20 cellular contexts compared by ENCODE assay signal in genomic region chr12:49801141-49802063, GRCh38.
"Had no signal": no experiment of that assay in that cellular context is flagged by ENCODE, and none has a peak within 500 bp of the region (broad histone marks: within the 10 kb centered on the region; RNA-seq: fewer than 3 reads in every experiment).

No MANE protein-coding gene starts in this region.

- H3K9me3 ChIP-seq: colonic mucosa, prostate gland, stomach, thyroid gland had no signal

- H3K27ac ChIP-seq: colonic mucosa, prostate gland, skin epidermis, stomach, thyroid gland, VCaP had no signal

- FAIRE-seq: bronchial epithelial cell, keratinocyte, urothelium cell line had no signal

- H3K27ac Mint-ChIP-seq: activated CD8-positive, alpha-beta T cell treated with anti-CD3 and anti-CD28 coated beads for 36 hours; activated naive CD8-positive, alpha-beta T cell treated with anti-CD3 and anti-CD28 coated beads for 36 hours; activated T-cell treated with anti-CD3 and anti-CD28 coated beads, Interleukin-2, amount 50 U/mL, for 72 hours; T-cell had no signal

- H3K4me3 ChIP-seq: colonic mucosa, prostate gland, skin epidermis, stomach, thyroid gland had no signal

- DNase-seq: activated CD8-positive, alpha-beta memory T cell treated with anti-CD3 and anti-CD28 coated beads, Interleukin-2, amount 50 U/mL, for 4 hours; activated CD8-positive, alpha-beta T cell treated with anti-CD3 and anti-CD28 coated beads for 36 hours; activated gamma-delta T cell treated with Interleukin-2 at 50 U/mL for 16 hours; activated naive CD8-positive, alpha-beta T cell treated with anti-CD3 and anti-CD28 coated beads for 36 hours; activated T-cell treated with anti-CD3 and anti-CD28 coated beads, Interleukin-2, amount 50 U/mL, for 72 hours; anterior cingulate cortex; colonic mucosa; foreskin melanocyte; naive B cell; nucleus accumbens; stimulated activated CD4-positive, alpha-beta T cell treated with anti-CD3 and anti-CD28 coated beads, Interleukin-4, amount 100 ng/mL, for 4 hours; stomach; T-cell; thyroid gland had no signal

- H3K9me3 Mint-ChIP-seq: activated CD8-positive, alpha-beta T cell treated with anti-CD3 and anti-CD28 coated beads for 36 hours; activated naive CD8-positive, alpha-beta T cell treated with anti-CD3 and anti-CD28 coated beads for 36 hours; activated T-cell treated with anti-CD3 and anti-CD28 coated beads, Interleukin-2, amount 50 U/mL, for 72 hours; naive B cell; T-cell had no signal

- H3K36me3 ChIP-seq: colonic mucosa, prostate gland had no signal

- H3K4me1 Mint-ChIP-seq: activated naive CD8-positive, alpha-beta T cell treated with anti-CD3 and anti-CD28 coated beads for 36 hours; naive B cell; T-cell had no signal

- H3K4me3 Mint-ChIP-seq: activated CD8-positive, alpha-beta T cell treated with anti-CD3 and anti-CD28 coated beads for 36 hours; activated naive CD8-positive, alpha-beta T cell treated with anti-CD3 and anti-CD28 coated beads for 36 hours; activated T-cell treated with anti-CD3 and anti-CD28 coated beads, Interleukin-2, amount 50 U/mL, for 72 hours; naive B cell; T-cell had no signal

- H3K27me3 ChIP-seq: colonic mucosa, stomach, thyroid gland had no signal

- H3K36me3 Mint-ChIP-seq: activated naive CD8-positive, alpha-beta T cell treated with anti-CD3 and anti-CD28 coated beads for 36 hours had no signal

- ATAC-seq: activated CD8-positive, alpha-beta T cell treated with anti-CD3 and anti-CD28 coated beads for 36 hours; activated T-cell treated with anti-CD3 and anti-CD28 coated beads, Interleukin-2, amount 50 U/mL, for 72 hours; T-cell had no signal

- H3K27me3 Mint-ChIP-seq: activated CD8-positive, alpha-beta T cell treated with anti-CD3 and anti-CD28 coated beads for 36 hours; activated naive CD8-positive, alpha-beta T cell treated with anti-CD3 and anti-CD28 coated beads for 36 hours; naive B cell; T-cell had no signal

- H3K4me1 ChIP-seq: colonic mucosa, prostate gland, stomach, thyroid gland had no signal
